Comparison of ENCODE assay signal across 8 cellular contexts in the genomic region with DNA sequence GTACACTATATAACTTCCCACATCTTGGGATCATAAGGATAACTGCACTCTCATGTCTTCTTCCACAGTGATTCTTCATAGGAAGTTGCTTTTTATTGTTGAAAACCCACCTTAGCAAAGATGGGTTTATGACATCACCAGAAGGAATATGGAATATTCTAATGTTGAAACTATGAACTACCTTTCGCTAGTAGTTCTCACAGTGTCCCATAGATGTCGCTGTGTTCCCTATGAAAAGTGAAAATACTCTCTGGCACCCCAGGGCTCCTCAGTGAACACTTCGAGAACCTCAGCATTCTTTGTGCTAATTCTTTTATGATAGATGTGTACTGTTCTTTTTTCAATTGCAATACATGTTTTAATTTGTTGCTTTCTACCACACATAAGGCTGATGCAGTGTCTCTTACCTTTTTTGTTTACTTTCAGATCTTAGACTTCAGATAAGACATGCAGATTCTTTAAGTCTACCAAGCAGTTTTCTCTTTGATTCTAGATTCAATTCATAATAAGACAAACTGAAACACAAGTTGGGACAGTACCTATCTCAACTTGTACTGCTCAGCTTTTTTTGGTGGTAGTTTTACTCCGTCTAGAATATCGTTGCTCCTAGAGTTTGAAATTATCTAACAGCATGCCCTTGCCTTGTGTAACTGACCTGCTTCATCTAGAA.
DNase-seq lines count a peak whose midpoint lies in the region; ATAC-seq, FAIRE-seq and TF ChIP-seq lines count a peak whose summit lies in the region.

No MANE protein-coding gene starts in this region.

- TF ChIP-seq CTCF in endothelial cell (IDR thresholded peaks at IDR 0.05; ENCODE audit: unreplicated experiment) = no peak
- TF ChIP-seq CTCF in osteoblast (IDR thresholded peaks at IDR 0.05; ENCODE audit: extremely low read depth, low read depth, low read length) = peak; percentile 81

- no peak overlapping the region for H3K4me2 ChIP-seq in osteoblast (ENCODE audit: insufficient read depth, low read length)

- H3K4me1 Mint-ChIP-seq in T-helper 2 cell treated with Interferon-gamma antibody and Interleukin-4, amounts not matched to agents 5 μg/mL and 100 μg/mL, for 36 hours (ENCODE audit: low read depth) = peaks cover 10% of the 10 kb centered on the region
- H3K4me1 Mint-ChIP-seq in endothelial cell (ENCODE audit: unreplicated experiment) = peaks cover 15% of the 10 kb centered on the region

- no peak for ATAC-seq in HG02981 (IDR thresholded peaks at IDR 0.05; ENCODE audit: unreplicated experiment)

- no peaks in the 10 kb centered on the region for H3K9me3 ChIP-seq in osteoblast (ENCODE audit: low read depth, low read length)

- no peaks in the 10 kb centered on the region for H3K79me2 ChIP-seq in osteoblast (ENCODE audit: insufficient read depth, low read length)

- H2AFZ ChIP-seq in osteoblast (ENCODE audit: low read length) = no peak overlapping the region

- H3K36me3 ChIP-seq in osteoblast (ENCODE audit: insufficient read depth, low read length) = peaks cover 15% of the 10 kb centered on the region

- H3K4me3 Mint-ChIP-seq in T-helper 2 cell treated with Interferon-gamma antibody and Interleukin-4, amounts not matched to agents 5 μg/mL and 100 μg/mL, for 36 hours = no peak overlapping the region
- peak overlapping the region; percentile 76 for H3K4me3 Mint-ChIP-seq in endothelial cell (ENCODE audit: unreplicated experiment)

- no peak overlapping the region for H3K4me3 ChIP-seq in osteoblast (ENCODE audit: insufficient read depth, low read length)

- no peaks in the 10 kb centered on the region for H3K27me3 ChIP-seq in osteoblast (ENCODE audit: insufficient read depth, low read length)

- TF ChIP-seq POLR2A in GM12891 (IDR thresholded peaks at IDR 0.05; ENCODE audit: low read depth, low read length) = no peak

- no peaks in the 10 kb centered on the region for H3K27me3 Mint-ChIP-seq in T-helper 2 cell treated with Interferon-gamma antibody and Interleukin-4, amounts not matched to agents 5 μg/mL and 100 μg/mL, for 36 hours (ENCODE audit: low read depth)
- H3K27me3 Mint-ChIP-seq in endothelial cell (ENCODE audit: unreplicated experiment) = no peaks in the 10 kb centered on the region

- FAIRE-seq in A204.1 (lab: Jason Lieb, UNC) = peak; percentile 93
- FAIRE-seq in GM12891 (lab: Jason Lieb, UNC) = peak; percentile 28

- H3K27ac Mint-ChIP-seq in T-helper 2 cell treated with Interferon-gamma antibody and Interleukin-4, amounts not matched to agents 5 μg/mL and 100 μg/mL, for 36 hours = no peak overlapping the region
- no peak overlapping the region for H3K27ac Mint-ChIP-seq in endothelial cell (ENCODE audit: unreplicated experiment)

- H3K4me1 ChIP-seq in osteoblast (ENCODE audit: insufficient read depth, low read length) = peaks cover 17% of the 10 kb centered on the region

- no peaks in the 10 kb centered on the region for H4K20me1 ChIP-seq in osteoblast (ENCODE audit: insufficient read depth, low read length)

- H3K27ac ChIP-seq in osteoblast (ENCODE audit: low read depth, low read length) = no peak overlapping the region

- DNase-seq in GM12891 (ENCODE audit: insufficient read length, low spot score) = no peak
- DNase-seq in T-helper 2 cell treated with Interferon-gamma antibody and Interleukin-4, amounts not matched to agents 5 μg/mL and 100 μg/mL, for 36 hours (ENCODE audit: low spot score) = peak; percentile 9
- DNase-seq in endothelial cell (ENCODE audit: low spot score) = no peak
- DNase-seq in osteoblast (ENCODE audit: insufficient read length, low spot score, missing footprints) = peak; percentile 41
- no peak for DNase-seq in NCI-H2107 treated with DMSO at 0.1 percent for 48 hours (lab: John Stamatoyannopoulos, UW; ENCODE audit: unreplicated experiment)
- no peak for DNase-seq in activated CD8-positive, alpha-beta memory T cell treated with anti-CD3 and anti-CD28 coated beads, Interleukin-2, amount 50 U/mL, for 48 hours

- peaks cover 49% of the 10 kb centered on the region for H3K36me3 Mint-ChIP-seq in T-helper 2 cell treated with Interferon-gamma antibody and Interleukin-4, amounts not matched to agents 5 μg/mL and 100 μg/mL, for 36 hours (ENCODE audit: low read depth)
- H3K36me3 Mint-ChIP-seq in endothelial cell (ENCODE audit: low read depth, unreplicated experiment) = peaks cover 44% of the 10 kb centered on the region

- peaks cover 6% of the 10 kb centered on the region for H3K9me3 Mint-ChIP-seq in T-helper 2 cell treated with Interferon-gamma antibody and Interleukin-4, amounts not matched to agents 5 μg/mL and 100 μg/mL, for 36 hours
- peaks cover 5% of the 10 kb centered on the region for H3K9me3 Mint-ChIP-seq in endothelial cell (ENCODE audit: unreplicated experiment)

TF ChIP-seq in GM12891, 5 proteins besides CTCF, POLR2A, EP300 and RAD21:
- no peak for TF ChIP-seq TAF1 (IDR thresholded peaks at IDR 0.05; ENCODE audit: low read depth, low read length)
- no peak for TF ChIP-seq PAX5 (IDR thresholded peaks at IDR 0.05; ENCODE audit: insufficient read depth, low read length, severe bottlenecking)
- TF ChIP-seq POU2F2 (IDR thresholded peaks at IDR 0.05; ENCODE audit: low read depth, low read length) = no peak
- no peak for TF ChIP-seq SPI1 (IDR thresholded peaks at IDR 0.05; ENCODE audit: low read depth, low read length)
- TF ChIP-seq POLR2AphosphoS5 (IDR thresholded peaks at IDR 0.05; ENCODE audit: low read depth, low read length) = no peak

Comparison
In these comparisons a context has a peak if more than half of its experiments do, and no peak if none do; other contexts are left out.
1. DNase-seq: peak in T-helper 2 cell treated with Interferon-gamma antibody and Interleukin-4, amounts not matched to agents 5 μg/mL and 100 μg/mL, for 36 hours (single experiment) and osteoblast (single experiment); none in GM12891 (single experiment), endothelial cell (single experiment), NCI-H2107 treated with DMSO at 0.1 percent for 48 hours (single experiment) and activated CD8-positive, alpha-beta memory T cell treated with anti-CD3 and anti-CD28 coated beads, Interleukin-2, amount 50 U/mL, for 48 hours (single experiment).